11 cellular contexts compared by ENCODE assay signal in genomic region chr1:2206813-2207488, GRCh38. TPM values are rescaled to one million over a fixed set of nuclear protein-coding genes. Genes with fewer than 3 reads are reported as not detected.
DNase-seq lines count a peak whose midpoint lies in the region; ATAC-seq and TF ChIP-seq lines count a peak whose summit lies in the region.
"Had no signal": no experiment of that assay in that cellular context is flagged by ENCODE, and none has a peak within 500 bp of the region (broad histone marks: within the 10 kb centered on the region; RNA-seq: fewer than 3 reads in every experiment).

No MANE protein-coding gene starts in this region.

- H3K9me3 ChIP-seq in heart right ventricle = no peaks in the 10 kb centered on the region
- H3K9me3 ChIP-seq in ovary = no peaks in the 10 kb centered on the region

- TF ChIP-seq CTCF in heart right ventricle (IDR thresholded peaks at IDR 0.05) (no peak), ovary (IDR thresholded peaks at IDR 0.05) (no peak)

- peak; percentile 27 to 36 for DNase-seq in heart right ventricle
- no peak for DNase-seq in cardiac septum (ENCODE audit: low spot score)
- peak; percentile 22 for DNase-seq in fibroblast of gingiva (ENCODE audit: low read depth)
- peak in 3 of 5 donors; percentile 46 to 72 (median 69) for DNase-seq in ovary
- DNase-seq in NCI-H510A (lab: John Stamatoyannopoulos, UW) = no peak
- DNase-seq in activated CD8-positive, alpha-beta memory T cell treated with anti-CD3 and anti-CD28 coated beads, Interleukin-2, amount 50 U/mL, for 4 hours = no peak
- DNase-seq: NCI-H1048, NCI-H774 had no signal

- H3K4me1 ChIP-seq in heart right ventricle = peaks cover 30 to 77% (median 55%) of the 10 kb centered on the region in 9 donors
- peaks cover 26% of the 10 kb centered on the region for H3K4me1 ChIP-seq in ovary (ENCODE audit: insufficient read depth)

- H3K27me3 ChIP-seq in heart right ventricle (no peaks in the 10 kb centered on the region), ovary (no peaks in the 10 kb centered on the region)

- WGBS in heart right ventricle, 2 donors = 77 to 82% methylated on average over 16 of the region's 16 CpGs
- 47 to 51% (median 47%) methylated on average over 12 to 16 of the region's 16 CpGs for WGBS in ovary, 3 donors

- no peak for TF ChIP-seq POLR2A in ovary (IDR thresholded peaks at IDR 0.05)

- H3K36me3 ChIP-seq in heart right ventricle = no peaks in the 10 kb centered on the region
- no peaks in the 10 kb centered on the region for H3K36me3 ChIP-seq in ovary

- TF ChIP-seq EP300 in ovary (IDR thresholded peaks at IDR 0.05) = no peak

- intact Hi-C loops in heart right ventricle (cut with DNase I) (no loop called here), cardiac septum (cut with DNase I) (no loop called here), ovary (cut with DNase I) (no loop called here)

- no peak for ATAC-seq in heart right ventricle
- ATAC-seq in GM19455 (IDR thresholded peaks at IDR 0.05; ENCODE audit: unreplicated experiment) = no peak
- ATAC-seq in GM18520 (IDR thresholded peaks at IDR 0.05; ENCODE audit: unreplicated experiment) = no peak
- ATAC-seq: activated T-helper 17 cell treated with anti-CD3 and anti-CD28 coated beads, Interleukin-2, amount 50 U/mL, for 72 hours had no signal

- H3K4me3 ChIP-seq in heart right ventricle (peak overlapping the region in 6 of 10 donors; percentile 16 to 46 (median 36)), ovary (peak overlapping the region; percentile 6)

- H3K27ac ChIP-seq in heart right ventricle (peak overlapping the region; percentile 75 to 95 (median 91)), ovary (peak overlapping the region; percentile 72 to 88)

RNA-seq across cellular contexts. Expression of gene FAAP20, which starts 12.4 kb away (rescaled TPM):
- total RNA-seq in heart right ventricle = 10 to 100 TPM; 30.9 to 47.6 (median 38.3) TPM
- 10 to 100 TPM; 83.0 to 83.6 TPM for polyA plus RNA-seq in heart right ventricle
- total RNA-seq in cardiac septum = 40.5 TPM
- total RNA-seq in ovary = 10 to 100 TPM; 32.7 to 96.1 (median 61.7) TPM
- 10 to 100 TPM in 1 of 2 donors, 1 to 10 TPM in 1; 3.4 to 69.2 TPM for polyA plus RNA-seq in ovary

RNA-seq across cellular contexts. Expression of gene SKI, which starts 21.2 kb away (rescaled TPM):
- 10 to 100 TPM; 29.4 to 50.9 (median 38.3) TPM for total RNA-seq in heart right ventricle
- 10 to 100 TPM; 13.8 to 16.6 TPM for polyA plus RNA-seq in heart right ventricle
- 39.9 TPM for total RNA-seq in cardiac septum
- total RNA-seq in ovary = 100 to 1,000 TPM in 3 of 7 donors, 10 to 100 TPM in 4; 27.8 to 109 (median 84.3) TPM
- polyA plus RNA-seq in ovary = 10 to 100 TPM; 36.3 to 47.0 TPM

Comparison
In these comparisons a context has a peak if more than half of its experiments do, and no peak if none do; other contexts are left out.
1. DNase-seq: peak in heart right ventricle (2 of 2), fibroblast of gingiva (single experiment) and ovary (3 of 5); none in cardiac septum (single experiment), NCI-H510A (single experiment) and activated CD8-positive, alpha-beta memory T cell treated with anti-CD3 and anti-CD28 coated beads, Interleukin-2, amount 50 U/mL, for 4 hours (single experiment).